ENCODE assay signal across 12 cellular contexts in the genomic region with DNA sequence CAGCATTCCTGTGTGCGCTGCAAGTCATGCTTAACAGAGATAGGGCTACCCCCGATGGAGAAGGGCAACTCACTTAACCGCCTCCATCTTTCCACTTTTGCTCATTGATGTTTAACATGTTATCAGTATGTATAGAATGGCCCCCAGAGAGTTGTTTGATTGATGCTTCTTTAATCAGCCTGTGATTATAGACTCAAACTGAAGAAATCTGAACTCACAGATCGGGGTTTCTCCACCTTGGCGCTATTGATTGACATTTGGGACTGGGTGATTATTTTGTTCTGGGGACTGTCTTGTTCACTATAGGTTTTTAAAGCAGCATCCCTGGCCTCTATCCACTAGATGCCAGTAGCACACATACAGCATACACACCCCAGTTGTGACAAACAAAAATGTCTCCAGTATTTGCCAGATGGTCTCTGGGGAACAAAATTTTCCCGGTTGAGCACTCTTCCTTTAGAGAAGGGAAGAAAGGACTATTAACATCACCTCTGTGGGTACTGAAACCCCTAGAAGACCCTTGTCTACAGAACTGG.
"Had no signal": no experiment of that assay in that cellular context is flagged by ENCODE, and none has a peak within 500 bp of the region (broad histone marks: within the 10 kb centered on the region; RNA-seq: fewer than 3 reads in every experiment).

No MANE protein-coding gene starts in this region.

- ATAC-seq: activated CD4-positive, CD25-positive, alpha-beta regulatory T cell treated with anti-CD3 and anti-CD28 coated beads, Interleukin-2, amount 50 U/mL, for 24 hours; mucosa of descending colon; natural killer cell treated with Interleukin-12 subunit alpha and Interleukin-12 subunit beta and Interleukin-15 and Interleukin-18, amount 100 ng/mL, for 72 hours; stimulated activated naive CD8-positive, alpha-beta T cell treated with anti-CD3 and anti-CD28 coated beads, Interleukin-15, amount 100 ng/mL, for 72 hours; upper lobe of right lung had no signal

- DNase-seq: activated CD4-positive, alpha-beta T cell treated with anti-CD3 and anti-CD28 coated beads, Interleukin-2, amount 50 U/mL, for 48 hours; activated gamma-delta T cell; activated naive CD8-positive, alpha-beta T cell treated with anti-CD3 and anti-CD28 coated beads for 36 hours; activated T-cell treated with anti-CD3 and anti-CD28 coated beads, Interleukin-2, amount 50 U/mL, for 48 hours; brain microvascular endothelial cell; mucosa of descending colon; stimulated activated CD4-positive, alpha-beta T cell treated with anti-CD3 and anti-CD28 coated beads, Interleukin-4, amount 100 ng/mL, for 24 hours; stimulated activated naive CD8-positive, alpha-beta T cell treated with anti-CD3 and anti-CD28 coated beads, Interleukin-15, amount 100 ng/mL, for 72 hours; testis; upper lobe of right lung had no signal
